8 cellular contexts compared by ENCODE assay signal in genomic region chr7:155296788-155297516, GRCh38. TPM values are rescaled to one million over a fixed set of nuclear protein-coding genes. Genes with fewer than 3 reads are reported as not detected.
DNase-seq lines count a peak whose midpoint lies in the region; ATAC-seq and TF ChIP-seq lines count a peak whose summit lies in the region.

No MANE protein-coding gene starts in this region.

- peaks cover 33% of the 10 kb centered on the region for H3K4me1 ChIP-seq in skeletal muscle satellite cell (ENCODE audit: control insufficient read depth, insufficient read depth, low read length)

- ATAC-seq in GM21576 (IDR thresholded peaks at IDR 0.05; ENCODE audit: unreplicated experiment): peak; percentile 30
- ATAC-seq in T-helper 17 cell: peak; percentile 54

- peak overlapping the region; percentile 85 for H3K9ac ChIP-seq in skeletal muscle satellite cell (ENCODE audit: low read depth, low read length)

- H3K9me3 ChIP-seq in T-helper 17 cell (ENCODE audit: control insufficient read depth, low read length, poor library complexity, severe bottlenecking): no peaks in the 10 kb centered on the region
- H3K9me3 ChIP-seq in skeletal muscle satellite cell (replicated peaks; ENCODE audit: low read length): no peaks in the 10 kb centered on the region

- peak; percentile 92 for DNase-seq in EH (ENCODE audit: low read depth)
- DNase-seq in HuH-7.5 (ENCODE audit: low spot score): peak; percentile 42
- DNase-seq in T-helper 17 cell: peak; percentile 68 to 80 (median 77)
- peak; percentile 37 for DNase-seq in astrocyte of the cerebellum (ENCODE audit: low read depth)
- DNase-seq in hypothalamus (lab: John Stamatoyannopoulos, UW): peak in 32 of 51 donors; percentile 16 to 78 (median 56)
- DNase-seq in NCI-H187 treated with DMSO at 0.1 percent for 48 hours (lab: John Stamatoyannopoulos, UW): no peak

- H3K4me3 ChIP-seq in astrocyte of the cerebellum (ENCODE audit: low read depth, low read length): peak overlapping the region; percentile 49
- H3K4me3 ChIP-seq in skeletal muscle satellite cell (ENCODE audit: low read length): peak overlapping the region; percentile 85

- TF ChIP-seq CTCF in astrocyte of the cerebellum (IDR thresholded peaks at IDR 0.05; ENCODE audit: low read depth, low read length, missing control alignments): peak; percentile 2

- H3K27me3 ChIP-seq in skeletal muscle satellite cell (ENCODE audit: control insufficient read depth, insufficient read depth, low read length): no peaks in the 10 kb centered on the region

- peaks cover 31% of the 10 kb centered on the region for H3K4me1 Mint-ChIP-seq in T-helper 17 cell

- peak overlapping the region; percentile 91 for H3K27ac Mint-ChIP-seq in T-helper 17 cell

- peaks cover 13% of the 10 kb centered on the region for H3K36me3 ChIP-seq in skeletal muscle satellite cell (ENCODE audit: insufficient read depth, low read length)

- peak overlapping the region; percentile 95 for H3K4me2 ChIP-seq in skeletal muscle satellite cell (ENCODE audit: low read length)

- H3K36me3 Mint-ChIP-seq in T-helper 17 cell (ENCODE audit: low read depth): peaks cover 3% of the 10 kb centered on the region

- in situ Hi-C loops in astrocyte of the cerebellum (cut with HindIII; ENCODE audit: low sequenced_read_pairs): no loop called here

- peak overlapping the region; percentile 83 for H3K4me3 Mint-ChIP-seq in T-helper 17 cell

- H3K27me3 Mint-ChIP-seq in T-helper 17 cell: peaks cover 5% of the 10 kb centered on the region

RNA-seq across cellular contexts. Expression of gene INSIG1, which starts 0.7 kb away (rescaled TPM):
- total RNA-seq in T-helper 17 cell: 10 to 100 TPM; 53.3 to 55.1 TPM
- 114 and 316 TPM in 2 replicates for total RNA-seq in skeletal muscle satellite cell (2012; rRNA removed)
